Comparison of ENCODE assay signal across 1 cellular context in genomic region chr11:63909621-63910506, GRCh38.
TF ChIP-seq lines count a peak whose summit lies in the region.

No MANE protein-coding gene starts in this region.

TF ChIP-seq in H1, 55 proteins besides CTCF, POLR2A, EP300 and RAD21 (continued from another document):
- 0 out of 2 replicates have a peak, but pooled peaks have one; percentile 21 for TF ChIP-seq TAF1 (IDR thresholded peaks at IDR 0.05; ENCODE audit: low read depth, low read length)
- TF ChIP-seq TAF7 (optimal IDR thresholded peaks at IDR 0.05; ENCODE audit: borderline replicate concordance, low read depth, low read length) = peak; percentile 13
- 0 out of 2 replicates have a peak, but pooled peaks have one; percentile 52 for TF ChIP-seq RXRA (IDR thresholded peaks at IDR 0.05; ENCODE audit: insufficient read depth, low read depth, low read length)
- TF ChIP-seq CHD1 (IDR thresholded peaks at IDR 0.05; ENCODE audit: low read depth, low read length) = no peak
- no peak for TF ChIP-seq GTF2F1 (IDR thresholded peaks at IDR 0.05; ENCODE audit: borderline replicate concordance, low read depth, low read length)
- no peak for TF ChIP-seq SAP30 (IDR thresholded peaks at IDR 0.05; ENCODE audit: insufficient read depth, insufficient replicate concordance, low read length)
- TF ChIP-seq CREB1 (IDR thresholded peaks at IDR 0.05) = 0 out of 2 replicates have a peak, but pooled peaks have one; percentile 4
- no peak for TF ChIP-seq SIRT6 (IDR thresholded peaks at IDR 0.05; ENCODE audit: low read length)
